8 cellular contexts compared by ENCODE assay signal in the genomic region with DNA sequence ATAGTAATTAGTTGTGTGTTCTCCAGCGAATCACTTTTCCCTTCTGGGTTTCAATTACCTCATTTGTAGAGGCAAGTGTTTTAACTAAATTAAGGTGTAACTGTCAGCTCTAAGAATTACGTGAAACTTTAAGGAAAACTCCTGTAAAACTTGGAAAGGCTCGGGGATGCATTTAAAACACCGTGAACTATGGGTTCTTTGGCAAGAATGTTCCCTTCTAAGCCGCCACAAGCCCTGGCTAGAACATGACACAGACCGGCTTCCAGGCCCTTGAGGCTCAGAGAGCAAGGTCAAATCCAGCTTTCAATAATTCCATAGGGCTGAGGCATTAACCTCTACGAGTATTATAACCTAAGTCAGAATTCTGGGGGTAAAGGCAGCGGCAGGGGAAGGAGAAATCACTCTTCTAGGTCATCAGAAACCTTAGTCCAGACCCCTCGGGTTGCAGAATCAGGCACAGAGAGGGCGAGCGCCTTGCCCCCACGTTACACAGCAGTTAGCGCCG. TPM values are rescaled to one million over a fixed set of nuclear protein-coding genes. Genes with fewer than 3 reads are reported as not detected.
DNase-seq lines count a peak whose midpoint lies in the region; ATAC-seq and TF ChIP-seq lines count a peak whose summit lies in the region.

No MANE protein-coding gene starts in this region.

- 0 out of 2 replicates have a peak, but pooled peaks cover 7% of the 10 kb centered on the region for H3K36me3 ChIP-seq in OCI-LY1 (ENCODE audit: insufficient read depth, low read length)
- no peaks in the 10 kb centered on the region for H3K36me3 ChIP-seq in aorta (ENCODE audit: control insufficient read depth in 1 of 2, insufficient read depth in 2 of 2, low read length in 1 of 2)

- H3K9me2 ChIP-seq in OCI-LY1 (ENCODE audit: low read depth, low read length), result no peaks in the 10 kb centered on the region

- peak; percentile 33 for ATAC-seq in aorta (ENCODE audit: low FRiP score)

- H3K4me2 ChIP-seq in OCI-LY1 (ENCODE audit: low read length), result peak overlapping the region; percentile 93

- TF ChIP-seq CTCF in HFF-Myc (IDR thresholded peaks at IDR 0.05; ENCODE audit: low read depth, low read length, missing control alignments) (no peak), OCI-LY1 (IDR thresholded peaks at IDR 0.05; ENCODE audit: low read length) (no peak)

- H3K4me3 ChIP-seq in HFF-Myc (replicated peaks; ENCODE audit: low read depth, low read length), result peak overlapping the region; percentile 81
- peak overlapping the region; percentile 78 for H3K4me3 ChIP-seq in OCI-LY1 (ENCODE audit: low read depth, low read length, poor library complexity, severe bottlenecking)
- H3K4me3 ChIP-seq in aorta (ENCODE audit: low read length in 2 of 2), result peak overlapping the region; percentile 67 to 68

- H3F3A ChIP-seq in OCI-LY1 (ENCODE audit: insufficient read depth, low read length), result no peaks in the 10 kb centered on the region

- no peaks in the 10 kb centered on the region for H4K20me1 ChIP-seq in OCI-LY1 (ENCODE audit: insufficient read depth, low read length)

- H3K27me3 ChIP-seq in OCI-LY1 (ENCODE audit: insufficient read depth, low read length) (no peaks in the 10 kb centered on the region), aorta (ENCODE audit: control insufficient read depth in 1 of 2, insufficient read depth in 2 of 2, low read length in 1 of 2) (no peaks in the 10 kb centered on the region)

- WGBS in aorta, 2 donors, result 1 to 2% methylated on average over 14 of the region's 14 CpGs

- H3K4me1 ChIP-seq in OCI-LY1 (ENCODE audit: insufficient read depth, low read length, severe bottlenecking) (peaks cover 39% of the 10 kb centered on the region), aorta (ENCODE audit: control insufficient read depth in 1 of 2, insufficient read depth in 2 of 2, low read length in 2 of 2) (no peaks in the 10 kb centered on the region)

- H3K9ac ChIP-seq in OCI-LY1 (ENCODE audit: low read length), result peak overlapping the region; percentile 88

- intact Hi-C loops in aorta (cut with DNase I), result loop anchor here in 1 of 2 donors (5.0 kb wide), 1 partner anchor 82 kb away; no protein-coding TSS in a partner anchor

- H3K79me2 ChIP-seq in OCI-LY1 (ENCODE audit: insufficient read depth, low read length), result peaks cover 51% of the 10 kb centered on the region

- DNase-seq in DMS 273 (lab: John Stamatoyannopoulos, UW; ENCODE audit: unreplicated experiment), result peak; percentile 54
- no peak for DNase-seq in DMS 273 treated with DMSO at 0.1 percent for 48 hours (lab: John Stamatoyannopoulos, UW)
- no peak for DNase-seq in HFF-Myc (ENCODE audit: extremely low read depth, low read depth)
- DNase-seq in ecto neural progenitor cell (ENCODE audit: low spot score), result peak; percentile 48
- peak; percentile 18 for DNase-seq in medulla oblongata (ENCODE audit: extremely low spot score)
- no peak for DNase-seq in aorta
- DNase-seq in SIG-M5 treated with dmso at 0.1 percent for 504 hours (lab: John Stamatoyannopoulos, UW; ENCODE audit: unreplicated experiment), result no peak

- H3K9me3 ChIP-seq in OCI-LY1 (ENCODE audit: low read length), result no peaks in the 10 kb centered on the region
- H3K9me3 ChIP-seq in aorta (ENCODE audit: control insufficient read depth, low read length), result no peaks in the 10 kb centered on the region

- H3K27ac ChIP-seq in OCI-LY1 (ENCODE audit: low read depth, low read length, poor library complexity, severe bottlenecking) (peak overlapping the region; percentile 14), aorta (ENCODE audit: low read depth in 1 of 2, low read length in 2 of 2) (peak overlapping the region in 1 of 2 donors; percentile 58)

- no peak overlapping the region for H2AFZ ChIP-seq in OCI-LY1 (ENCODE audit: low read length)

RNA-seq across cellular contexts. Expression of a gene that starts 0.7 kb away (rescaled TPM):
- total RNA-seq in aorta, result 10 to 100 TPM; 15.2 to 18.2 TPM
- 1 to 10 TPM; 1.9 to 4.5 TPM for polyA plus RNA-seq in aorta

Comparison
In these comparisons a context has a peak if more than half of its experiments do, and no peak if none do; other contexts are left out.
1. DNase-seq: peak in DMS 273 (single experiment), ecto neural progenitor cell (single experiment) and medulla oblongata (single experiment); none in DMS 273 treated with DMSO at 0.1 percent for 48 hours (single experiment), HFF-Myc (single experiment), aorta (0 of 2) and SIG-M5 treated with dmso at 0.1 percent for 504 hours (single experiment).
2. Peak in every context shown above with its lines, with median percentiles within 50 percentile points of each other: H3K4me3 ChIP-seq.